In the genomic region with DNA sequence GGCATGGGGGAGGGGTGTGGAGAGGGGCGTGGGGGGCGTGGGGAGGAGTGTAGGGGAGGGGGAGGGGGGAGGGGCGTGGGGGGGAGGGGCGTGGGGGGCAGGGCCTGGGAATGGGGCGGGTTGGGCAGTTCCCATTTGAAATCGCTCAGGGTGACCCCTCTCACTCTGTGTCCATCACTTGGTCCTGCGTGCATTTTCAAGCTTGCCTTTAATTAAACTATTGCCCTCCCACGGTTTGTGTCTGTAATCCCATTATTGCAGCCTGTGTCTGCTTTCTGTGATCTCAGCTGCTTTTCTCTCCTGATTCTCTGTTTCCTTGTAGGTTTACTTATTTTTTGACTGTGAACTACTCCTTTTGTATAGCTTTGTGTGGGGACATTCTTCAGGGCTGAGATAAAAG, we compare ENCODE assay signal across 20 cellular contexts. TPM values are rescaled to one million over a fixed set of nuclear protein-coding genes. Genes with fewer than 3 reads are reported as not detected.
"Had no signal": no experiment of that assay in that cellular context is flagged by ENCODE, and none has a peak within 500 bp of the region (broad histone marks: within the 10 kb centered on the region; RNA-seq: fewer than 3 reads in every experiment).

No MANE protein-coding gene starts in this region.

- ATAC-seq: activated CD4-positive, CD25-positive, alpha-beta regulatory T cell treated with anti-CD3 and anti-CD28 coated beads, Interleukin-2, amount 50 U/mL, for 24 hours; activated T-cell treated with anti-CD3 and anti-CD28 coated beads, Interleukin-2, amount 50 U/mL, for 4 hours; left cardiac atrium; naive thymus-derived CD4-positive, alpha-beta T cell; psoas muscle; stimulated activated naive B cell treated with anti-CD40 and anti-IgM and Interleukin-4, amounts not matched to agents 10 μg/mL and 1 μg/mL and 100 μg/mL, for 72 hours had no signal

- DNase-seq: activated effector memory CD4-positive, alpha-beta T cell treated with anti-CD3 and anti-CD28 coated beads, Interleukin-2, amount 50 U/mL, for 16 hours; activated T-cell treated with anti-CD3 and anti-CD28 coated beads, Interleukin-2, amount 50 U/mL, for 4 hours; amygdala; cerebellar nuclear complex; immature natural killer cell; left cardiac atrium; naive thymus-derived CD4-positive, alpha-beta T cell; psoas muscle; right lobe of liver; stimulated activated CD4-positive, alpha-beta T cell treated with anti-CD3 and anti-CD28 coated beads, Interleukin-2, amount 100 ng/mL, for 24 hours; stimulated activated naive B cell treated with anti-CD40 and anti-IgM and Interleukin-4, amounts not matched to agents 10 μg/mL and 1 μg/mL and 100 μg/mL, for 72 hours had no signal

- H3K36me3 Mint-ChIP-seq: activated naive CD8-positive, alpha-beta T cell had no signal

- H3K9me3 Mint-ChIP-seq: activated T-cell treated with anti-CD3 and anti-CD28 coated beads, Interleukin-2, amount 50 U/mL, for 4 hours; dendritic cell treated with granulocyte-macrophage colony-stimulating factor and Interleukin-4, amounts not matched to agents 40 ng/mL and 50 ng/mL, for 4 days had no signal

- H3K4me3 Mint-ChIP-seq: activated naive CD8-positive, alpha-beta T cell; activated T-cell treated with anti-CD3 and anti-CD28 coated beads, Interleukin-2, amount 50 U/mL, for 4 hours; dendritic cell treated with granulocyte-macrophage colony-stimulating factor and Interleukin-4, amounts not matched to agents 40 ng/mL and 50 ng/mL, for 4 days; naive thymus-derived CD4-positive, alpha-beta T cell; stimulated activated naive B cell treated with anti-CD40 and anti-IgM and Interleukin-4, amounts not matched to agents 10 μg/mL and 1 μg/mL and 100 μg/mL, for 72 hours had no signal

- H3K9me3 ChIP-seq: psoas muscle, right lobe of liver, upper lobe of left lung had no signal

- H3K27ac Mint-ChIP-seq: activated naive CD8-positive, alpha-beta T cell; dendritic cell treated with granulocyte-macrophage colony-stimulating factor and Interleukin-4, amounts not matched to agents 40 ng/mL and 50 ng/mL, for 4 days; immature natural killer cell; stimulated activated naive B cell treated with anti-CD40 and anti-IgM and Interleukin-4, amounts not matched to agents 10 μg/mL and 1 μg/mL and 100 μg/mL, for 72 hours had no signal

RNA-seq across cellular contexts. Expression of gene DCDC2C, which starts 1.3 kb away (rescaled TPM):
- total RNA-seq: activated T-cell treated with anti-CD3 and anti-CD28 coated beads, Interleukin-2, amount 50 U/mL, for 4 hours; glomerular endothelial cell; left cardiac atrium; mononuclear cell; naive thymus-derived CD4-positive, alpha-beta T cell; psoas muscle; right lobe of liver; T-helper 2 cell treated with Interferon-gamma antibody and Interleukin-4, amounts not matched to agents 100 ng/mL and 5 ng/mL, for 36 hours; upper lobe of left lung had no signal

RNA-seq across cellular contexts. Expression of gene ALLC, which starts 46.6 kb away (rescaled TPM):
- total RNA-seq: activated T-cell treated with anti-CD3 and anti-CD28 coated beads, Interleukin-2, amount 50 U/mL, for 4 hours; glomerular endothelial cell; lung; mononuclear cell; naive thymus-derived CD4-positive, alpha-beta T cell; omental fat pad; psoas muscle; T-helper 2 cell treated with Interferon-gamma antibody and Interleukin-4, amounts not matched to agents 100 ng/mL and 5 ng/mL, for 36 hours; upper lobe of left lung had no signal
